1 cellular context compared by ENCODE assay signal in genomic region chrX:153725039-153725831, GRCh38.
TF ChIP-seq lines count a peak whose summit lies in the region.

No MANE protein-coding gene starts in this region.

TF ChIP-seq in H1, 55 proteins besides CTCF, POLR2A, EP300 and RAD21:
- TF ChIP-seq NANOG (IDR thresholded peaks at IDR 0.05; ENCODE audit: insufficient read depth, low read depth, low read length, poor library complexity, severe bottlenecking): no peak
- no peak for TF ChIP-seq KDM1A (IDR thresholded peaks at IDR 0.05; ENCODE audit: borderline replicate concordance, low read length)
- no peak for TF ChIP-seq TBP (IDR thresholded peaks at IDR 0.05; ENCODE audit: low read depth, low read length)
- no peak for TF ChIP-seq ATF3 (IDR thresholded peaks at IDR 0.05; ENCODE audit: insufficient read depth, low read depth, low read length)
- no peak for TF ChIP-seq GTF2F1 (IDR thresholded peaks at IDR 0.05; ENCODE audit: borderline replicate concordance, low read depth, low read length)
- no peak for TF ChIP-seq KDM5A (IDR thresholded peaks at IDR 0.05; ENCODE audit: low read length)
- no peak for TF ChIP-seq PHF8 (conservative IDR thresholded peaks at IDR 0.05; ENCODE audit: low read depth, low read length)
- TF ChIP-seq TCF12 (IDR thresholded peaks at IDR 0.05; ENCODE audit: low read depth, low read length): no peak
- TF ChIP-seq RNF2 (IDR thresholded peaks at IDR 0.05; ENCODE audit: borderline replicate concordance, low read depth, low read length, missing control alignments, poor library complexity, severe bottlenecking): no peak
- TF ChIP-seq KDM4A (IDR thresholded peaks at IDR 0.05; ENCODE audit: low read depth, low read length, severe bottlenecking): no peak
- no peak for TF ChIP-seq POU5F1 (IDR thresholded peaks at IDR 0.05; ENCODE audit: low read depth, low read length)
- no peak for TF ChIP-seq FOSL1 (IDR thresholded peaks at IDR 0.05; ENCODE audit: insufficient read depth, low read depth, low read length)
- no peak for TF ChIP-seq CREB1 (IDR thresholded peaks at IDR 0.05)
- no peak for TF ChIP-seq RXRA (IDR thresholded peaks at IDR 0.05; ENCODE audit: insufficient read depth, low read depth, low read length)
- no peak for TF ChIP-seq EZH2 (IDR thresholded peaks at IDR 0.05; ENCODE audit: low read depth, low read length, severe bottlenecking)
- no peak for TF ChIP-seq NRF1 (IDR thresholded peaks at IDR 0.05; ENCODE audit: low read depth, low read length)
- TF ChIP-seq RFX5 (IDR thresholded peaks at IDR 0.05; ENCODE audit: borderline replicate concordance, low read depth, low read length): no peak
- TF ChIP-seq POLR2AphosphoS5 (IDR thresholded peaks at IDR 0.05; ENCODE audit: low read depth, low read length): no peak
- TF ChIP-seq BCL11A (IDR thresholded peaks at IDR 0.05; ENCODE audit: low read depth in 2 of 2, low read length in 2 of 2): no peak
- TF ChIP-seq CHD2 (IDR thresholded peaks at IDR 0.05; ENCODE audit: low read length): no peak
TF ChIP-seq in H1: peak in this region for 0.
